ENCODE assay signal across 8 cellular contexts in the genomic region with DNA sequence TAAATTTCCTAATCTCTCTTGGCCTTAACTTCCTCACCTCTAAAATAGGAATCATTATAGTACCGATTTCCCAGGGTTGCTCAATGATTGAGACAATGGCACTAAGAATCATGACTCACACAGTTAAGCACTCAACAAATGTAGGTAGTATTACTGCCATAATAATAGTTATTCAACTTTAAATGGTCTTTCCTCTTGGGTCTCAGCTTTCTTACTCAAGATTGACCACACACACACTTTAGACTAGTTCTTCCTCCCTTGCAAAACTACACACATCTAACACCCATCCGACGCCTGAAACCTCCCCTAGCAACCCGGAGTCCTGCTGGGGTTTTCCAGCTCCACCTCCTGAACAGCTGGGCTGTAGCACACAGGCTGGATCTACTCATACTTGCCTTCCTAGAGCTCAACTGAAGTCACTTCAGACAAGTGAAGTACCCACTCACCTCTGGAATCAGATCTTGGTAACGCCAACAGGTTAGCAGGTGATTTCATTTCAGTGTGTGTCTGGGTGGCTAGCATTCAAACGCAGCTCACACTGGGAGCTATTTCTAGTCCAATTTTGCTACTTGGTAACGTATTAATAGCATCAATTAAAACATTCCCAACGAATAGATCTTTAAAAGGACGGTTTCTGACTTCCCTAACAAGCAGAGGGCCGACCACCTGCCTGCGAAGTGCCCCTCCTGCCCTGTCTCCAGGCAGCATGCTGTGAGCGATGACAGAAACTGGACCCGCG. TPM values are rescaled to one million over a fixed set of nuclear protein-coding genes. Genes with fewer than 3 reads are reported as not detected.
DNase-seq lines count a peak whose midpoint lies in the region; ATAC-seq and TF ChIP-seq lines count a peak whose summit lies in the region.

No MANE protein-coding gene starts in this region.

- ATAC-seq in GM19324 (IDR thresholded peaks at IDR 0.05; ENCODE audit: low FRiP score, unreplicated experiment) (peak; percentile 19), HG03432 (IDR thresholded peaks at IDR 0.05; ENCODE audit: unreplicated experiment) (peak; percentile 52)

- H3K36me3 Mint-ChIP-seq in activated T-cell treated with anti-CD3 and anti-CD28 coated beads, Interleukin-2, amount 50 U/mL, for 24 hours (ENCODE audit: low read depth): peaks cover 39% of the 10 kb centered on the region

- H3K4me1 ChIP-seq in prostate gland (replicated peaks): no peaks in the 10 kb centered on the region

- H3K36me3 ChIP-seq in prostate gland: no peaks in the 10 kb centered on the region

- peak; percentile 30 for TF ChIP-seq POLR2A in prostate gland (IDR thresholded peaks at IDR 0.05)

- DNase-seq in COR-L47 (lab: John Stamatoyannopoulos, UW): peak; percentile 35
- DNase-seq in NOMO-1 treated with dmso at 0.1 percent for 144 hours (lab: John Stamatoyannopoulos, UW; ENCODE audit: unreplicated experiment): peak; percentile 86
- peak; percentile 65 for DNase-seq in activated T-cell treated with anti-CD3 and anti-CD28 coated beads, Interleukin-2, amount 50 U/mL, for 24 hours
- peak; percentile 84 for DNase-seq in foreskin fibroblast
- no peak for DNase-seq in prostate gland (ENCODE audit: low spot score)
- DNase-seq in NCI-H1048 (lab: John Stamatoyannopoulos, UW): no peak

- H3K9me3 Mint-ChIP-seq in activated T-cell treated with anti-CD3 and anti-CD28 coated beads, Interleukin-2, amount 50 U/mL, for 24 hours: no peaks in the 10 kb centered on the region

- 2% methylated on average over 12 of the region's 14 CpGs for WGBS in prostate gland

- H3K4me1 Mint-ChIP-seq in activated T-cell treated with anti-CD3 and anti-CD28 coated beads, Interleukin-2, amount 50 U/mL, for 24 hours (ENCODE audit: low read depth): peaks cover 59% of the 10 kb centered on the region

- no peaks in the 10 kb centered on the region for H3K27me3 Mint-ChIP-seq in activated T-cell treated with anti-CD3 and anti-CD28 coated beads, Interleukin-2, amount 50 U/mL, for 24 hours

- H3K27ac Mint-ChIP-seq in activated T-cell treated with anti-CD3 and anti-CD28 coated beads, Interleukin-2, amount 50 U/mL, for 24 hours: peak overlapping the region; percentile 92

- H3K27me3 ChIP-seq in prostate gland (replicated peaks; ENCODE audit: insufficient read depth): no peaks in the 10 kb centered on the region

- intact Hi-C loops in prostate gland (cut with DNase I): loop anchor here (5.0 to 10.0 kb wide), 3 partner anchors 66 to 168 kb away; no protein-coding TSS in a partner anchor

- H3K4me3 ChIP-seq in foreskin fibroblast (ENCODE audit: low read depth in 1 of 2, low read length in 2 of 2): peak overlapping the region; percentile 65 to 75
- H3K4me3 ChIP-seq in prostate gland: peak overlapping the region; percentile 85 to 87

- peak overlapping the region; percentile 88 for H3K4me3 Mint-ChIP-seq in activated T-cell treated with anti-CD3 and anti-CD28 coated beads, Interleukin-2, amount 50 U/mL, for 24 hours

- no peak for TF ChIP-seq CTCF in foreskin fibroblast (IDR thresholded peaks at IDR 0.05; ENCODE audit: low read depth, low read length)
- TF ChIP-seq CTCF in prostate gland (IDR thresholded peaks at IDR 0.05): no peak

- H3K9me3 ChIP-seq in prostate gland: no peaks in the 10 kb centered on the region

- H3K27ac ChIP-seq in prostate gland: peak overlapping the region; percentile 71 to 82

RNA-seq across cellular contexts. Expression of a gene that starts 1.2 kb away (rescaled TPM):
- 10 to 100 TPM; 30.7 to 54.8 TPM for total RNA-seq in prostate gland

Comparison
In these comparisons a context has a peak if more than half of its experiments do, and no peak if none do; other contexts are left out.
1. DNase-seq: peak in COR-L47 (single experiment), NOMO-1 treated with dmso at 0.1 percent for 144 hours (single experiment), activated T-cell treated with anti-CD3 and anti-CD28 coated beads, Interleukin-2, amount 50 U/mL, for 24 hours (single experiment) and foreskin fibroblast (2 of 2); none in prostate gland (single experiment) and NCI-H1048 (single experiment).